ENCODE assay signal across 8 cellular contexts in genomic region chr1:67307251-67308060, GRCh38. TPM values are rescaled to one million over a fixed set of nuclear protein-coding genes. Genes with fewer than 3 reads are reported as not detected.
A peak's percentile ranks its signal among the peaks of the same experiment; 100 is the strongest.
DNase-seq lines count a peak whose midpoint lies in the region; ATAC-seq, FAIRE-seq and TF ChIP-seq lines count a peak whose summit lies in the region.

A gene with protein sequence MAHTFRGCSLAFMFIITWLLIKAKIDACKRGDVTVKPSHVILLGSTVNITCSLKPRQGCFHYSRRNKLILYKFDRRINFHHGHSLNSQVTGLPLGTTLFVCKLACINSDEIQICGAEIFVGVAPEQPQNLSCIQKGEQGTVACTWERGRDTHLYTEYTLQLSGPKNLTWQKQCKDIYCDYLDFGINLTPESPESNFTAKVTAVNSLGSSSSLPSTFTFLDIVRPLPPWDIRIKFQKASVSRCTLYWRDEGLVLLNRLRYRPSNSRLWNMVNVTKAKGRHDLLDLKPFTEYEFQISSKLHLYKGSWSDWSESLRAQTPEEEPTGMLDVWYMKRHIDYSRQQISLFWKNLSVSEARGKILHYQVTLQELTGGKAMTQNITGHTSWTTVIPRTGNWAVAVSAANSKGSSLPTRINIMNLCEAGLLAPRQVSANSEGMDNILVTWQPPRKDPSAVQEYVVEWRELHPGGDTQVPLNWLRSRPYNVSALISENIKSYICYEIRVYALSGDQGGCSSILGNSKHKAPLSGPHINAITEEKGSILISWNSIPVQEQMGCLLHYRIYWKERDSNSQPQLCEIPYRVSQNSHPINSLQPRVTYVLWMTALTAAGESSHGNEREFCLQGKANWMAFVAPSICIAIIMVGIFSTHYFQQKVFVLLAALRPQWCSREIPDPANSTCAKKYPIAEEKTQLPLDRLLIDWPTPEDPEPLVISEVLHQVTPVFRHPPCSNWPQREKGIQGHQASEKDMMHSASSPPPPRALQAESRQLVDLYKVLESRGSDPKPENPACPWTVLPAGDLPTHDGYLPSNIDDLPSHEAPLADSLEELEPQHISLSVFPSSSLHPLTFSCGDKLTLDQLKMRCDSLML (plus strand): TSS chr1:67307873. CDS start chr1:67320369, 12,496 bp downstream.

- peaks cover 0 to 4% (median 1%) of the 10 kb centered on the region in 4 donors for H3K27me3 ChIP-seq in liver (ENCODE audit: control insufficient read depth in 4 of 4, insufficient read depth in 4 of 4, low read length in 3 of 4)

- H3K27ac ChIP-seq in liver (ENCODE audit: low read depth in 1 of 2, low read length in 2 of 2): no peak within 1 kb of the TSS

- H3K36me3 ChIP-seq in liver (ENCODE audit: control insufficient read depth in 4 of 4, insufficient read depth in 3 of 4, low read depth in 1 of 4, low read length in 3 of 4): no peaks in the 10 kb centered on the region

- FAIRE-seq in H54 (lab: Jason Lieb, UNC): no peak

- H3K9ac ChIP-seq in liver (ENCODE audit: low read depth in 1 of 2, low read length in 2 of 2): no peak within 1 kb of the TSS

- WGBS in liver: 6% methylated on average over 75 of the region's 75 CpGs

- peaks cover 0 to 10% (median 1%) of the 10 kb centered on the region in 4 donors for H3K4me1 ChIP-seq in liver (ENCODE audit: control insufficient read depth in 4 of 4, insufficient read depth in 4 of 4, low read length in 3 of 4)

- TF ChIP-seq CTCF in astrocyte of the spinal cord (IDR thresholded peaks at IDR 0.05; ENCODE audit: low read depth, low read length): no peak
- no peak for TF ChIP-seq CTCF in liver (IDR thresholded peaks at IDR 0.05; ENCODE audit: low read depth, low read length, missing input control)

- ATAC-seq in HG02798 (IDR thresholded peaks at IDR 0.05; ENCODE audit: poor library complexity, unreplicated experiment): peak; percentile 72

- no peak for TF ChIP-seq POLR2A in H54 (IDR thresholded peaks at IDR 0.05; ENCODE audit: low read depth, low read length)

- in situ Hi-C loops in astrocyte of the spinal cord (cut with HindIII; ENCODE audit: low sequenced_read_pairs) (no loop called here), G401 (cut with HindIII; ENCODE audit: low sequenced_read_pairs) (no loop called here)

- no peak for TF ChIP-seq RAD21 in liver (IDR thresholded peaks at IDR 0.05)

- H3K4me3 ChIP-seq in astrocyte of the spinal cord (ENCODE audit: low read depth, low read length) (peak within 1 kb of the TSS; percentile 30), liver (ENCODE audit: low read depth in 1 of 3, low read length in 3 of 3) (peak within 1 kb of the TSS in 2 of 3 donors; percentile 20 to 57)

- DNase-seq in Daoy (ENCODE audit: low read depth) (peak; percentile 27), SKM-1 treated with dmso at 0.1 percent for 144 hours (lab: John Stamatoyannopoulos, UW; ENCODE audit: unreplicated experiment) (peak; percentile 31), astrocyte of the spinal cord (ENCODE audit: low read depth, low spot score) (no peak), H54 (ENCODE audit: insufficient read length, low spot score) (no peak), G401 (ENCODE audit: low spot score) (no peak)
- peak; percentile 14 for DNase-seq in stimulated activated CD8-positive, alpha-beta memory T cell treated with anti-CD3 and anti-CD28 coated beads, Interleukin-15, amount 100 ng/mL, for 24 hours (ENCODE audit: low read depth)

- no peaks in the 10 kb centered on the region for H3K9me3 ChIP-seq in liver (ENCODE audit: control insufficient read depth in 4 of 4, low read length in 3 of 4)

TF ChIP-seq in liver, 16 proteins besides CTCF, POLR2A, EP300 and RAD21:
- no peak for TF ChIP-seq FOXA1 (IDR thresholded peaks at IDR 0.05)

RNA-seq across cellular contexts. Expression of the gene that starts here (rescaled TPM):
- 0.57 and 0.80 TPM in 2 replicates for total RNA-seq in Daoy (2014; rRNA removed; shearing (Covaris generic))
- total RNA-seq in liver: 1 to 10 TPM in 1 of 2 donors, under 1 TPM in 1; 0.50 to 1.3 TPM
- under 1 TPM; 0.06 to 0.67 TPM for polyA plus RNA-seq in liver
- not detected in 2 replicates for total RNA-seq in G401 (2014; rRNA removed; shearing (Covaris generic))

Comparison
In these comparisons a context has a peak if more than half of its experiments do, and no peak if none do; other contexts are left out.
1. Peak in DNase-seq in Daoy; RNA of the gene not detected or under 1 TPM.
2. DNase-seq: peak in SKM-1 treated with dmso at 0.1 percent for 144 hours (single experiment) and stimulated activated CD8-positive, alpha-beta memory T cell treated with anti-CD3 and anti-CD28 coated beads, Interleukin-15, amount 100 ng/mL, for 24 hours (single experiment); none in astrocyte of the spinal cord (single experiment), H54 (single experiment) and G401 (single experiment).